Comparison of ENCODE assay signal across 8 cellular contexts in the genomic region with DNA sequence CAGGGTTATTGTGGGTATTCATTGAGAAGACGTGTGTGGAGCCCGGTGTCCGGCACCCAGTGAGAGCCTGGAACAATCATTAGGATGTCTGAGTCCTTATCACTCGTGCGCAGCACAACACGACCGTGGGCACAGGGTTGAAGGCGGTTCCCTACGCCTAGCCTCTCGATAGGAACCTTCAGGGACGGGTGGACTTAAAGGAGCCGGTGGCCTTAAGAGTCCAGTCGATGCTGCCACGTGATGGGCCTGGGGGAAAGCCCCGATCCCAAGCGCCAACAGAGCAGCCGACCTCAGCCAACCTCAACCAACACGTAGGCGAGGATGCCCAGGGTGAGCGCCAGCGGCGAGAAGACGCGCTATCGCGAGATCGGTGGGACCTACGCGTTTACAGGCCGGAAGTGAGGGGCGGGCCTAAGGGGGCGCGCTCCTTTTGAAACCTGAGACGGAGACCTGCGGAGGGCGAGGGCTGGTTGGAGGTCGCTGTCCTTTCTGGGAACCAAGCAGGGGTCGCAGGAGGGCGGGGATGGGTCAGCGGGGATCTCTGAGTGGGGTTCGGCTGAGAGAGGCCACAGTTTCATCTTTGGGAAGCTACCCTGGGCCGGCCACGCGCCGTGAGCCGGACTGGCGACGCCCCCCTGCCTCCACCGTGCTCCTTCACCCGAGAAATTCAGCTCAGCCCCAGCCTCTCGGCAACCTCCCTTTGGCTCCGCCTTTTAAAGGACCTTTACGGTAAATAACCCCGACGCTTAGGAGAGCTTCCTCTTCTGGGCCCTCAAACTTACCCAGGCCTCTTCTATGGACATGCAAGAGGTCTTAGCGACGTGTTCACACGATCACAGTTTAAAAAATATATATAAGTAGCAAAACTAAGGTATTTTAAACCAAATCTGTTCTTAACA. TPM values are rescaled to one million over a fixed set of nuclear protein-coding genes. Genes with fewer than 3 reads are reported as not detected.
DNase-seq lines count a peak whose midpoint lies in the region; ATAC-seq and TF ChIP-seq lines count a peak whose summit lies in the region.

No MANE protein-coding gene starts in this region.

- no peaks in the 10 kb centered on the region for H3K4me1 ChIP-seq in BE2C
- H3K4me1 ChIP-seq in mesenchymal stem cell (ENCODE audit: control insufficient read depth, insufficient read depth, low read depth, low read length), result peaks cover 5% of the 10 kb centered on the region

- peak overlapping the region; percentile 84 for H3K9ac ChIP-seq in mesenchymal stem cell (ENCODE audit: low read length)

- no peak overlapping the region for H3K18ac ChIP-seq in mesenchymal stem cell (ENCODE audit: low read depth in 1 of 2, low read length in 2 of 2)

- peaks cover 21% of the 10 kb centered on the region for H3K27me3 Mint-ChIP-seq in activated CD8-positive, alpha-beta T cell treated with anti-CD3 and anti-CD28 coated beads, Interleukin-2, amount 10 ng/mL, durations not matched to agents 7 days and 5 days (ENCODE audit: low read depth)
- peaks cover 22 to 26% of the 10 kb centered on the region in 2 donors for H3K27me3 Mint-ChIP-seq in effector memory CD8-positive, alpha-beta T cell

- H2BK120ac ChIP-seq in mesenchymal stem cell (ENCODE audit: low read depth, low read length), result peak overlapping the region; percentile 7

- H3K23ac ChIP-seq in mesenchymal stem cell (ENCODE audit: low read length in 2 of 2), result no peak overlapping the region

- H3K4ac ChIP-seq in mesenchymal stem cell (ENCODE audit: low read depth in 1 of 2, low read length in 2 of 2), result no peak overlapping the region

- peak overlapping the region; percentile 80 for H3K4me3 Mint-ChIP-seq in activated CD8-positive, alpha-beta T cell treated with anti-CD3 and anti-CD28 coated beads, Interleukin-2, amount 10 ng/mL, durations not matched to agents 7 days and 5 days
- peak overlapping the region; percentile 78 to 81 for H3K4me3 Mint-ChIP-seq in effector memory CD8-positive, alpha-beta T cell

- peaks cover 3% of the 10 kb centered on the region for H3K36me3 Mint-ChIP-seq in activated CD8-positive, alpha-beta T cell treated with anti-CD3 and anti-CD28 coated beads, Interleukin-2, amount 10 ng/mL, durations not matched to agents 7 days and 5 days (ENCODE audit: low read depth)
- H3K36me3 Mint-ChIP-seq in effector memory CD8-positive, alpha-beta T cell (ENCODE audit: insufficient read depth), result peaks cover 7% of the 10 kb centered on the region

- H3K4me3 ChIP-seq in BE2C (ENCODE audit: low read depth, low read length) (peak overlapping the region; percentile 74), mesenchymal stem cell (ENCODE audit: insufficient read depth in 1 of 2, low read depth in 1 of 2, low read length in 2 of 2) (peak overlapping the region; percentile 43 to 84)

- H2AFZ ChIP-seq in mesenchymal stem cell (ENCODE audit: low read depth, low read length), result no peak overlapping the region

- peak; percentile 87 for ATAC-seq in HG03439 (IDR thresholded peaks at IDR 0.05; ENCODE audit: unreplicated experiment)
- peak; percentile 97 for ATAC-seq in activated CD8-positive, alpha-beta T cell treated with anti-CD3 and anti-CD28 coated beads, Interleukin-2, amount 10 ng/mL, durations not matched to agents 7 days and 5 days
- peak; percentile 99 for ATAC-seq in effector memory CD8-positive, alpha-beta T cell (replicated peaks)

- H3K27me3 ChIP-seq in BE2C (no peaks in the 10 kb centered on the region), mesenchymal stem cell (ENCODE audit: control insufficient read depth in 1 of 2, insufficient read depth in 1 of 2, low read length in 2 of 2) (peaks cover 41 to 49% of the 10 kb centered on the region in 2 experiments)

- H2BK5ac ChIP-seq in mesenchymal stem cell (ENCODE audit: low read depth, low read length, poor library complexity, severe bottlenecking), result no peak overlapping the region

- H3K27ac ChIP-seq in mesenchymal stem cell (ENCODE audit: low read length, poor library complexity, severe bottlenecking), result no peak overlapping the region

- DNase-seq in BE2C (peak; percentile 97), NCI-H69 (lab: John Stamatoyannopoulos, UW) (peak; percentile 94), mesenchymal stem cell (peak; percentile 75)
- DNase-seq in activated CD8-positive, alpha-beta T cell treated with anti-CD3 and anti-CD28 coated beads, Interleukin-2, amount 10 ng/mL, durations not matched to agents 7 days and 5 days, result peak; percentile 92
- peak; percentile 87 to 90 (median 88) for DNase-seq in effector memory CD8-positive, alpha-beta T cell
- DNase-seq in stimulated activated CD4-positive, alpha-beta T cell treated with anti-CD3 and anti-CD28 coated beads, TNF-alpha, amount 100 ng/mL, for 48 hours (ENCODE audit: low read depth in 3 of 3), result peak; percentile 87 to 91 (median 88)

- peak; percentile 75 for TF ChIP-seq POLR2A in GM19099 (IDR thresholded peaks at IDR 0.05; ENCODE audit: extremely low read depth, insufficient read length, low read depth)

- H4K8ac ChIP-seq in mesenchymal stem cell (ENCODE audit: low read length), result peak overlapping the region; percentile 46

- H3K9me3 Mint-ChIP-seq in activated CD8-positive, alpha-beta T cell treated with anti-CD3 and anti-CD28 coated beads, Interleukin-2, amount 10 ng/mL, durations not matched to agents 7 days and 5 days (ENCODE audit: insufficient read depth), result no peaks in the 10 kb centered on the region
- H3K9me3 Mint-ChIP-seq in effector memory CD8-positive, alpha-beta T cell, result no peaks in the 10 kb centered on the region

- H3K9me3 ChIP-seq in BE2C (no peaks in the 10 kb centered on the region), mesenchymal stem cell (ENCODE audit: control insufficient read depth, low read length) (no peaks in the 10 kb centered on the region)

- peak overlapping the region; percentile 4 for H2BK15ac ChIP-seq in mesenchymal stem cell (ENCODE audit: low read depth, poor library complexity, severe bottlenecking)

- 13% methylated on average over 52 of the region's 58 CpGs for WGBS in mesenchymal stem cell

- H3K27ac Mint-ChIP-seq in activated CD8-positive, alpha-beta T cell treated with anti-CD3 and anti-CD28 coated beads, Interleukin-2, amount 10 ng/mL, durations not matched to agents 7 days and 5 days, result peak overlapping the region; percentile 82
- peak overlapping the region; percentile 27 to 55 for H3K27ac Mint-ChIP-seq in effector memory CD8-positive, alpha-beta T cell

- H3K14ac ChIP-seq in mesenchymal stem cell (ENCODE audit: low read length in 2 of 2), result no peak overlapping the region

- no peaks in the 10 kb centered on the region for H3K36me3 ChIP-seq in BE2C
- H3K36me3 ChIP-seq in mesenchymal stem cell (ENCODE audit: control insufficient read depth in 1 of 2, insufficient read depth in 2 of 2, low read depth in 1 of 2, low read length in 2 of 2), result no peaks in the 10 kb centered on the region

- H2BK12ac ChIP-seq in mesenchymal stem cell (ENCODE audit: low read length in 2 of 2), result no peak overlapping the region

- H3K4me2 ChIP-seq in mesenchymal stem cell (ENCODE audit: low read length, poor library complexity, severe bottlenecking), result peak overlapping the region; percentile 74

- H2AK5ac ChIP-seq in mesenchymal stem cell (ENCODE audit: low read length, severe bottlenecking), result no peak overlapping the region

- POLR2A ChIA-PET in activated CD8-positive, alpha-beta T cell treated with anti-CD3 and anti-CD28 coated beads, Interleukin-2, amount 10 ng/mL, durations not matched to agents 7 days and 5 days (lab: Charles Lee), result interaction anchor here (0.6 to 1.2 kb wide), 6 partner anchors 9 to 368 kb away, joined by 3 to 6 read pairs (median 3); no protein-coding TSS in a partner anchor

- peaks cover 19% of the 10 kb centered on the region for H3K4me1 Mint-ChIP-seq in activated CD8-positive, alpha-beta T cell treated with anti-CD3 and anti-CD28 coated beads, Interleukin-2, amount 10 ng/mL, durations not matched to agents 7 days and 5 days (ENCODE audit: low read depth)
- H3K4me1 Mint-ChIP-seq in effector memory CD8-positive, alpha-beta T cell (ENCODE audit: low read depth in 2 of 2), result peaks cover 0 to 5% of the 10 kb centered on the region in 2 donors

- no peaks in the 10 kb centered on the region for H3K79me1 ChIP-seq in mesenchymal stem cell (replicated peaks; ENCODE audit: low read length, poor library complexity, severe bottlenecking)

- no peak overlapping the region for H4K91ac ChIP-seq in mesenchymal stem cell (ENCODE audit: low read length)

- CTCF ChIA-PET in activated CD8-positive, alpha-beta T cell treated with anti-CD3 and anti-CD28 coated beads, Interleukin-2, amount 10 ng/mL, durations not matched to agents 7 days and 5 days (lab: Charles Lee), result interaction anchor here (0.8 to 6.4 kb wide), 6 partner anchors 11 to 61 kb away, joined by 3 to 88 read pairs (median 8); no protein-coding TSS in a partner anchor

- TF ChIP-seq CTCF in BE2C (IDR thresholded peaks at IDR 0.05; ENCODE audit: low read depth, low read length), result 0 out of 2 replicates have a peak, but pooled peaks have one; percentile 5

RNA-seq across cellular contexts. Expression of gene WNT10A, which starts 28.3 kb away (rescaled TPM):
- polyA plus RNA-seq in BE2C (2012; ENCODE audit: insufficient read depth, insufficient read length, low read depth), result 8.7 TPM
- not detected for total RNA-seq in activated CD8-positive, alpha-beta T cell treated with anti-CD3 and anti-CD28 coated beads, Interleukin-2, amount 10 ng/mL, durations not matched to agents 7 days and 5 days
- not detected for polyA plus RNA-seq in mesenchymal stem cell (2013, experiment 1 of 2)
- not detected for polyA plus RNA-seq in mesenchymal stem cell (2013, experiment 2 of 2)

RNA-seq across cellular contexts. Expression of gene WNT6, which starts 49.4 kb away (rescaled TPM):
- polyA plus RNA-seq in BE2C (2012; ENCODE audit: insufficient read depth, insufficient read length, low read depth), result 103 TPM
- not detected for total RNA-seq in activated CD8-positive, alpha-beta T cell treated with anti-CD3 and anti-CD28 coated beads, Interleukin-2, amount 10 ng/mL, durations not matched to agents 7 days and 5 days
- not detected for polyA plus RNA-seq in mesenchymal stem cell (2013, experiment 1 of 2)
- polyA plus RNA-seq in mesenchymal stem cell (2013, experiment 2 of 2), result not detected

RNA-seq across cellular contexts. Expression of gene CDK5R2, which starts 50.5 kb away (rescaled TPM):
- 126 TPM for polyA plus RNA-seq in BE2C (2012; ENCODE audit: insufficient read depth, insufficient read length, low read depth)
- total RNA-seq in activated CD8-positive, alpha-beta T cell treated with anti-CD3 and anti-CD28 coated beads, Interleukin-2, amount 10 ng/mL, durations not matched to agents 7 days and 5 days, result not detected
- 0.03 TPM for polyA plus RNA-seq in mesenchymal stem cell (2013, experiment 1 of 2)
- not detected for polyA plus RNA-seq in mesenchymal stem cell (2013, experiment 2 of 2)
